ENCODE assay signal across 1 cellular context in the genomic region with DNA sequence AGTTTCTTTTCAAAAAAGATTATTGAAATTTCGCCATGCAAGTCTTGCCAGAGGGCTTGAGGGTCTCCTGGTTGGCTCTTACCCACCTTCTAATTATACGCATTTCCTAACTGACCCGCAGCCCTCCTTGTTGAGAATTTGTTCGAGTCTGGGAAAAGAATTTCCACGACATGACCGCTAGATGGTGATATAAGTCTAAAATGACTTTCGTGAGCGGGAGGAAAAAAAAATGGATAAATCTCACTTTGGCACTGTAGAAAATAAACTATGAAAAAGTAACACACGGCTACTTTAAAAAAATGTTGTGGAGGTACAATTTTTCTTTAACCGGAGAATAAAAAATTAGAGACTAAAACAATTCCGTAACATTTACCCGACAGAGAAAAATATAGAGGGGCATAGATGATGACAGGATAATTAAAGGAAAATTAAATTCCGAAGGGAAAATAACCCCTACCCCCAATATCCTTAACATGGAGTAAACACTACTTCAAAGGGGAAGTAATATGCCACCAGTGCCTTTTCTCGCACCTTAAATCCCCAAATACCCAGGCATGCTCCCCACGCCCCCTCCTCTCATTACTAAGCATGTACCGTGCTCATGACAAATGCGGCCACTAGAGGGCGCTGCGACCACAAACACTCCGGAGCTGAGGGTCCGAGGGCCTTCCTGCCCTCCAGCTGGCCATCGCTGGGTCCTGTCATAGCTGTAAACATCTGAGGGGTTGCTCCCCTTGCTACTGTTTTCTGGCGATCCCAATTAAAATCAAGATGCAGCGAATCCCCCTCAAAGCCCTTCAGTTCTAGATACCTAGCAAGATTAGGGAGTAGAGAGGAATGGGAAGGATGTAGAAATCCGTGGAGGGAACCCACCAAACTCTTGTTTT.
TF ChIP-seq lines count a peak whose summit lies in the region.

No MANE protein-coding gene starts in this region.

TF ChIP-seq in HEK293, 187 proteins besides CTCF, POLR2A, EP300 and RAD21 (continued from another document and continues in another):
- TF ChIP-seq, protein P1, sequence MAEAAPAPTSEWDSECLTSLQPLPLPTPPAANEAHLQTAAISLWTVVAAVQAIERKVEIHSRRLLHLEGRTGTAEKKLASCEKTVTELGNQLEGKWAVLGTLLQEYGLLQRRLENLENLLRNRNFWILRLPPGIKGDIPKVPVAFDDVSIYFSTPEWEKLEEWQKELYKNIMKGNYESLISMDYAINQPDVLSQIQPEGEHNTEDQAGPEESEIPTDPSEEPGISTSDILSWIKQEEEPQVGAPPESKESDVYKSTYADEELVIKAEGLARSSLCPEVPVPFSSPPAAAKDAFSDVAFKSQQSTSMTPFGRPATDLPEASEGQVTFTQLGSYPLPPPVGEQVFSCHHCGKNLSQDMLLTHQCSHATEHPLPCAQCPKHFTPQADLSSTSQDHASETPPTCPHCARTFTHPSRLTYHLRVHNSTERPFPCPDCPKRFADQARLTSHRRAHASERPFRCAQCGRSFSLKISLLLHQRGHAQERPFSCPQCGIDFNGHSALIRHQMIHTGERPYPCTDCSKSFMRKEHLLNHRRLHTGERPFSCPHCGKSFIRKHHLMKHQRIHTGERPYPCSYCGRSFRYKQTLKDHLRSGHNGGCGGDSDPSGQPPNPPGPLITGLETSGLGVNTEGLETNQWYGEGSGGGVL (tag by site-specific recombination; IDR thresholded peaks at IDR 0.05) = no peak
- TF ChIP-seq ZNF707 (tag by site-specific recombination; IDR thresholded peaks at IDR 0.05) (no peak), ZNF610 (tag by site-specific recombination; IDR thresholded peaks at IDR 0.05; ENCODE audit: borderline replicate concordance) (no peak), SP3 (tag by site-specific recombination; IDR thresholded peaks at IDR 0.05) (no peak), ZBTB21 (tag by site-specific recombination; IDR thresholded peaks at IDR 0.05) (no peak), ZEB2 (tag by site-specific recombination; IDR thresholded peaks at IDR 0.05) (0 out of 2 replicates have a peak, but pooled peaks have one; percentile 32), ZNF184 (tag by site-specific recombination; IDR thresholded peaks at IDR 0.05) (no peak), KLF16 (tag by site-specific recombination; IDR thresholded peaks at IDR 0.05) (no peak), ZNF768 (tag by site-specific recombination; IDR thresholded peaks at IDR 0.05) (no peak), BCL11B (tag by site-specific recombination; IDR thresholded peaks at IDR 0.05; ENCODE audit: low read depth) (no peak)
- TF ChIP-seq, protein P2, sequence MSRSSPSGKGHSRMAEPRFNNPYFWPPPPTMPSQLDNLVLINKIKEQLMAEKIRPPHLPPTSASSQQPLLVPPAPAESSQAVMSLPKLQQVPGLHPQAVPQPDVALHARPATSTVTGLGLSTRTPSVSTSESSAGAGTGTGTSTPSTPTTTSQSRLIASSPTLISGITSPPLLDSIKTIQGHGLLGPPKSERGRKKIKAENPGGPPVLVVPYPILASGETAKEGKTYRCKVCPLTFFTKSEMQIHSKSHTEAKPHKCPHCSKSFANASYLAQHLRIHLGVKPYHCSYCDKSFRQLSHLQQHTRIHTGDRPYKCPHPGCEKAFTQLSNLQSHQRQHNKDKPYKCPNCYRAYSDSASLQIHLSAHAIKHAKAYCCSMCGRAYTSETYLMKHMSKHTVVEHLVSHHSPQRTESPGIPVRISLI (tag by site-specific recombination; IDR thresholded peaks at IDR 0.05) = peak; percentile 93
- TF ChIP-seq, protein P3, sequence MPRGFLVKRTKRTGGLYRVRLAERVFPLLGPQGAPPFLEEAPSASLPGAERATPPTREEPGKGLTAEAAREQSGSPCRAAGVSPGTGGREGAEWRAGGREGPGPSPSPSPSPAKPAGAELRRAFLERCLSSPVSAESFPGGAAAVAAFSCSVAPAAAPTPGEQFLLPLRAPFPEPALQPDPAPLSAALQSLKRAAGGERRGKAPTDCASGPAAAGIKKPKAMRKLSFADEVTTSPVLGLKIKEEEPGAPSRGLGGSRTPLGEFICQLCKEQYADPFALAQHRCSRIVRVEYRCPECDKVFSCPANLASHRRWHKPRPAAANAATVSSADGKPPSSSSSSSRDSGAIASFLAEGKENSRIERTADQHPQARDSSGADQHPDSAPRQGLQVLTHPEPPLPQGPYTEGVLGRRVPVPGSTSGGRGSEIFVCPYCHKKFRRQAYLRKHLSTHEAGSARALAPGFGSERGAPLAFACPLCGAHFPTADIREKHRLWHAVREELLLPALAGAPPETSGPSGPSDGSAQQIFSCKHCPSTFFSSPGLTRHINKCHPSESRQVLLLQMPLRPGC (tag by site-specific recombination; IDR thresholded peaks at IDR 0.05) = no peak
- TF ChIP-seq, protein P4, sequence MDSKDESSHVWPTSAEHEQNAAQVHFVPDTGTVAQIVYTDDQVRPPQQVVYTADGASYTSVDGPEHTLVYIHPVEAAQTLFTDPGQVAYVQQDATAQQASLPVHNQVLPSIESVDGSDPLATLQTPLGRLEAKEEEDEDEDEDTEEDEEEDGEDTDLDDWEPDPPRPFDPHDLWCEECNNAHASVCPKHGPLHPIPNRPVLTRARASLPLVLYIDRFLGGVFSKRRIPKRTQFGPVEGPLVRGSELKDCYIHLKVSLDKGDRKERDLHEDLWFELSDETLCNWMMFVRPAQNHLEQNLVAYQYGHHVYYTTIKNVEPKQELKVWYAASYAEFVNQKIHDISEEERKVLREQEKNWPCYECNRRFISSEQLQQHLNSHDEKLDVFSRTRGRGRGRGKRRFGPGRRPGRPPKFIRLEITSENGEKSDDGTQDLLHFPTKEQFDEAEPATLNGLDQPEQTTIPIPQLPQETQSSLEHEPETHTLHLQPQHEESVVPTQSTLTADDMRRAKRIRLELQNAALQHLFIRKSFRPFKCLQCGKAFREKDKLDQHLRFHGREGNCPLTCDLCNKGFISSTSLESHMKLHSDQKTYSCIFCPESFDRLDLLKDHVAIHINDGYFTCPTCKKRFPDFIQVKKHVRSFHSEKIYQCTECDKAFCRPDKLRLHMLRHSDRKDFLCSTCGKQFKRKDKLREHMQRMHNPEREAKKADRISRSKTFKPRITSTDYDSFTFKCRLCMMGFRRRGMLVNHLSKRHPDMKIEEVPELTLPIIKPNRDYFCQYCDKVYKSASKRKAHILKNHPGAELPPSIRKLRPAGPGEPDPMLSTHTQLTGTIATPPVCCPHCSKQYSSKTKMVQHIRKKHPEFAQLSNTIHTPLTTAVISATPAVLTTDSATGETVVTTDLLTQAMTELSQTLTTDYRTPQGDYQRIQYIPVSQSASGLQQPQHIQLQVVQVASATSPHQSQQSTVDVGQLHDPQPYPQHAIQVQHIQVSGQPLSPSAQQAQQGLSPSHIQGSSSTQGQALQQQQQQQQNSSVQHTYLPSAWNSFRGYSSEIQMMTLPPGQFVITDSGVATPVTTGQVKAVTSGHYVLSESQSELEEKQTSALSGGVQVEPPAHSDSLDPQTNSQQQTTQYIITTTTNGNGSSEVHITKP (tag by site-specific recombination; IDR thresholded peaks at IDR 0.05) = no peak
- TF ChIP-seq, protein P5, sequence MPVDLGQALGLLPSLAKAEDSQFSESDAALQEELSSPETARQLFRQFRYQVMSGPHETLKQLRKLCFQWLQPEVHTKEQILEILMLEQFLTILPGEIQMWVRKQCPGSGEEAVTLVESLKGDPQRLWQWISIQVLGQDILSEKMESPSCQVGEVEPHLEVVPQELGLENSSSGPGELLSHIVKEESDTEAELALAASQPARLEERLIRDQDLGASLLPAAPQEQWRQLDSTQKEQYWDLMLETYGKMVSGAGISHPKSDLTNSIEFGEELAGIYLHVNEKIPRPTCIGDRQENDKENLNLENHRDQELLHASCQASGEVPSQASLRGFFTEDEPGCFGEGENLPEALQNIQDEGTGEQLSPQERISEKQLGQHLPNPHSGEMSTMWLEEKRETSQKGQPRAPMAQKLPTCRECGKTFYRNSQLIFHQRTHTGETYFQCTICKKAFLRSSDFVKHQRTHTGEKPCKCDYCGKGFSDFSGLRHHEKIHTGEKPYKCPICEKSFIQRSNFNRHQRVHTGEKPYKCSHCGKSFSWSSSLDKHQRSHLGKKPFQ (tag by site-specific recombination; IDR thresholded peaks at IDR 0.05) = no peak
- TF ChIP-seq, protein P6, sequence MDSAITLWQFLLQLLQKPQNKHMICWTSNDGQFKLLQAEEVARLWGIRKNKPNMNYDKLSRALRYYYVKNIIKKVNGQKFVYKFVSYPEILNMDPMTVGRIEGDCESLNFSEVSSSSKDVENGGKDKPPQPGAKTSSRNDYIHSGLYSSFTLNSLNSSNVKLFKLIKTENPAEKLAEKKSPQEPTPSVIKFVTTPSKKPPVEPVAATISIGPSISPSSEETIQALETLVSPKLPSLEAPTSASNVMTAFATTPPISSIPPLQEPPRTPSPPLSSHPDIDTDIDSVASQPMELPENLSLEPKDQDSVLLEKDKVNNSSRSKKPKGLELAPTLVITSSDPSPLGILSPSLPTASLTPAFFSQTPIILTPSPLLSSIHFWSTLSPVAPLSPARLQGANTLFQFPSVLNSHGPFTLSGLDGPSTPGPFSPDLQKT (IDR thresholded peaks at IDR 0.05; ENCODE audit: borderline replicate concordance, low read depth, low read length) = no peak
- TF ChIP-seq, protein P7, sequence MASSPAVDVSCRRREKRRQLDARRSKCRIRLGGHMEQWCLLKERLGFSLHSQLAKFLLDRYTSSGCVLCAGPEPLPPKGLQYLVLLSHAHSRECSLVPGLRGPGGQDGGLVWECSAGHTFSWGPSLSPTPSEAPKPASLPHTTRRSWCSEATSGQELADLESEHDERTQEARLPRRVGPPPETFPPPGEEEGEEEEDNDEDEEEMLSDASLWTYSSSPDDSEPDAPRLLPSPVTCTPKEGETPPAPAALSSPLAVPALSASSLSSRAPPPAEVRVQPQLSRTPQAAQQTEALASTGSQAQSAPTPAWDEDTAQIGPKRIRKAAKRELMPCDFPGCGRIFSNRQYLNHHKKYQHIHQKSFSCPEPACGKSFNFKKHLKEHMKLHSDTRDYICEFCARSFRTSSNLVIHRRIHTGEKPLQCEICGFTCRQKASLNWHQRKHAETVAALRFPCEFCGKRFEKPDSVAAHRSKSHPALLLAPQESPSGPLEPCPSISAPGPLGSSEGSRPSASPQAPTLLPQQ (tag by site-specific recombination; IDR thresholded peaks at IDR 0.05) = peak; percentile 21; the same call in 1 of the 2 replicates
- TF ChIP-seq, protein P8, sequence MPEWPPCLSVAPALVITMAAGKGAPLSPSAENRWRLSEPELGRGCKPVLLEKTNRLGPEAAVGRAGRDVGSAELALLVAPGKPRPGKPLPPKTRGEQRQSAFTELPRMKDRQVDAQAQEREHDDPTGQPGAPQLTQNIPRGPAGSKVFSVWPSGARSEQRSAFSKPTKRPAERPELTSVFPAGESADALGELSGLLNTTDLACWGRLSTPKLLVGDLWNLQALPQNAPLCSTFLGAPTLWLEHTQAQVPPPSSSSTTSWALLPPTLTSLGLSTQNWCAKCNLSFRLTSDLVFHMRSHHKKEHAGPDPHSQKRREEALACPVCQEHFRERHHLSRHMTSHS (tag by site-specific recombination; IDR thresholded peaks at IDR 0.05) = no peak
- TF ChIP-seq, protein P9, sequence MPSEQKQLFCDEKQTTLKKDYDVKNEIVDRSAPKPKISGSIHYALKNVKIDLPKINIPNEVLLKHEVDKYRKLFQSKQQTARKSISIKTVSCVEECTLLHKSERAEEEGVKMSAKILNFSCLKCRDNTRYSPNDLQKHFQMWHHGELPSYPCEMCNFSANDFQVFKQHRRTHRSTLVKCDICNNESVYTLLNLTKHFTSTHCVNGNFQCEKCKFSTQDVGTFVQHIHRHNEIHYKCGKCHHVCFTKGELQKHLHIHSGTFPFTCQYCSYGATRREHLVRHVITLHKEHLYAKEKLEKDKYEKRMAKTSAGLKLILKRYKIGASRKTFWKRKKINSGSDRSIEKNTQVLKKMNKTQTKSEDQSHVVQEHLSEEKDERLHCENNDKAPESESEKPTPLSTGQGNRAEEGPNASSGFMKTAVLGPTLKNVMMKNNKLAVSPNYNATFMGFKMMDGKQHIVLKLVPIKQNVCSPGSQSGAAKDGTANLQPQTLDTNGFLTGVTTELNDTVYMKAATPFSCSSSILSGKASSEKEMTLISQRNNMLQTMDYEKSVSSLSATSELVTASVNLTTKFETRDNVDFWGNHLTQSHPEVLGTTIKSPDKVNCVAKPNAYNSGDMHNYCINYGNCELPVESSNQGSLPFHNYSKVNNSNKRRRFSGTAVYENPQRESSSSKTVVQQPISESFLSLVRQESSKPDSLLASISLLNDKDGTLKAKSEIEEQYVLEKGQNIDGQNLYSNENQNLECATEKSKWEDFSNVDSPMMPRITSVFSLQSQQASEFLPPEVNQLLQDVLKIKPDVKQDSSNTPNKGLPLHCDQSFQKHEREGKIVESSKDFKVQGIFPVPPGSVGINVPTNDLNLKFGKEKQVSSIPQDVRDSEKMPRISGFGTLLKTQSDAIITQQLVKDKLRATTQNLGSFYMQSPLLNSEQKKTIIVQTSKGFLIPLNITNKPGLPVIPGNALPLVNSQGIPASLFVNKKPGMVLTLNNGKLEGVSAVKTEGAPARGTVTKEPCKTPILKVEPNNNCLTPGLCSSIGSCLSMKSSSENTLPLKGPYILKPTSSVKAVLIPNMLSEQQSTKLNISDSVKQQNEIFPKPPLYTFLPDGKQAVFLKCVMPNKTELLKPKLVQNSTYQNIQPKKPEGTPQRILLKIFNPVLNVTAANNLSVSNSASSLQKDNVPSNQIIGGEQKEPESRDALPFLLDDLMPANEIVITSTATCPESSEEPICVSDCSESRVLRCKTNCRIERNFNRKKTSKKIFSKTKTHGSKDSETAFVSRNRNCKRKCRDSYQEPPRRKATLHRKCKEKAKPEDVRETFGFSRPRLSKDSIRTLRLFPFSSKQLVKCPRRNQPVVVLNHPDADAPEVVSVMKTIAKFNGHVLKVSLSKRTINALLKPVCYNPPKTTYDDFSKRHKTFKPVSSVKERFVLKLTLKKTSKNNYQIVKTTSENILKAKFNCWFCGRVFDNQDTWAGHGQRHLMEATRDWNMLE (tag by site-specific recombination; conservative IDR thresholded peaks at IDR 0.05; ENCODE audit: low read depth) = no peak
- TF ChIP-seq, protein P10, sequence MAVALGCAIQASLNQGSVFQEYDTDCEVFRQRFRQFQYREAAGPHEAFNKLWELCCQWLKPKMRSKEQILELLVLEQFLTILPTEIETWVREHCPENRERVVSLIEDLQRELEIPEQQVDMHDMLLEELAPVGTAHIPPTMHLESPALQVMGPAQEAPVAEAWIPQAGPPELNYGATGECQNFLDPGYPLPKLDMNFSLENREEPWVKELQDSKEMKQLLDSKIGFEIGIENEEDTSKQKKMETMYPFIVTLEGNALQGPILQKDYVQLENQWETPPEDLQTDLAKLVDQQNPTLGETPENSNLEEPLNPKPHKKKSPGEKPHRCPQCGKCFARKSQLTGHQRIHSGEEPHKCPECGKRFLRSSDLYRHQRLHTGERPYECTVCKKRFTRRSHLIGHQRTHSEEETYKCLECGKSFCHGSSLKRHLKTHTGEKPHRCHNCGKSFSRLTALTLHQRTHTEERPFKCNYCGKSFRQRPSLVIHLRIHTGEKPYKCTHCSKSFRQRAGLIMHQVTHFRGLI (tag by site-specific recombination; IDR thresholded peaks at IDR 0.05) = no peak
- TF ChIP-seq, protein P11, sequence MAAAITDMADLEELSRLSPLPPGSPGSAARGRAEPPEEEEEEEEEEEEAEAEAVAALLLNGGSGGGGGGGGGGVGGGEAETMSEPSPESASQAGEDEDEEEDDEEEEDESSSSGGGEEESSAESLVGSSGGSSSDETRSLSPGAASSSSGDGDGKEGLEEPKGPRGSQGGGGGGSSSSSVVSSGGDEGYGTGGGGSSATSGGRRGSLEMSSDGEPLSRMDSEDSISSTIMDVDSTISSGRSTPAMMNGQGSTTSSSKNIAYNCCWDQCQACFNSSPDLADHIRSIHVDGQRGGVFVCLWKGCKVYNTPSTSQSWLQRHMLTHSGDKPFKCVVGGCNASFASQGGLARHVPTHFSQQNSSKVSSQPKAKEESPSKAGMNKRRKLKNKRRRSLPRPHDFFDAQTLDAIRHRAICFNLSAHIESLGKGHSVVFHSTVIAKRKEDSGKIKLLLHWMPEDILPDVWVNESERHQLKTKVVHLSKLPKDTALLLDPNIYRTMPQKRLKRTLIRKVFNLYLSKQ (tag by site-specific recombination; IDR thresholded peaks at IDR 0.05; ENCODE audit: borderline replicate concordance) = no peak
